ENCODE assay signal across 9 cellular contexts in genomic region chr15:64089553-64090280, GRCh38. TPM values are rescaled to one million over a fixed set of nuclear protein-coding genes. Genes with fewer than 3 reads are reported as not detected.
DNase-seq lines count a peak whose midpoint lies in the region; ATAC-seq and TF ChIP-seq lines count a peak whose summit lies in the region.
"Had no signal": no experiment of that assay in that cellular context is flagged by ENCODE, and none has a peak within 500 bp of the region (broad histone marks: within the 10 kb centered on the region; RNA-seq: fewer than 3 reads in every experiment).

No MANE protein-coding gene starts in this region.

- ATAC-seq in GM18868 (IDR thresholded peaks at IDR 0.05; ENCODE audit: unreplicated experiment) (peak; percentile 26), lower lobe of right lung (peak in 1 of 2 donors; percentile 30), HG03571 (IDR thresholded peaks at IDR 0.05; ENCODE audit: unreplicated experiment) (no peak), HG03442 (IDR thresholded peaks at IDR 0.05; ENCODE audit: unreplicated experiment) (no peak)
- ATAC-seq in activated CD8-positive, alpha-beta T cell treated with anti-CD3 and anti-CD28 coated beads for 36 hours = no peak

- no peaks in the 10 kb centered on the region for H3K27me3 ChIP-seq in lower lobe of right lung (ENCODE audit: low read depth)
- no peaks in the 10 kb centered on the region for H3K27me3 ChIP-seq in BE2C

- H3K36me3 ChIP-seq in lower lobe of right lung (peaks cover 47% of the 10 kb centered on the region), BE2C (peaks cover 32% of the 10 kb centered on the region)

- H3K4me1 Mint-ChIP-seq in activated CD8-positive, alpha-beta T cell treated with anti-CD3 and anti-CD28 coated beads for 36 hours (ENCODE audit: low read depth) = peaks cover 21% of the 10 kb centered on the region

- H3K27ac ChIP-seq in lower lobe of right lung = peak overlapping the region; percentile 69

- H3K4me1 ChIP-seq in lower lobe of right lung = peaks cover 38% of the 10 kb centered on the region
- H3K4me1 ChIP-seq in BE2C = peaks cover 5% of the 10 kb centered on the region

- no peak overlapping the region for H3K4me3 ChIP-seq in lower lobe of right lung
- no peak overlapping the region for H3K4me3 ChIP-seq in BE2C (ENCODE audit: low read depth, low read length)

- intact Hi-C loops in lower lobe of right lung (cut with DNase I) = no loop called here
- intact Hi-C loops in activated CD8-positive, alpha-beta T cell treated with anti-CD3 and anti-CD28 coated beads for 36 hours (cut with micrococcal nuclease) = no loop called here

- no peaks in the 10 kb centered on the region for H3K27me3 Mint-ChIP-seq in activated CD8-positive, alpha-beta T cell treated with anti-CD3 and anti-CD28 coated beads for 36 hours

- H3K9me3 ChIP-seq in lower lobe of right lung = no peaks in the 10 kb centered on the region
- no peaks in the 10 kb centered on the region for H3K9me3 ChIP-seq in BE2C

- POLR2A ChIA-PET in activated CD8-positive, alpha-beta T cell treated with anti-CD3 and anti-CD28 coated beads for 36 hours (lab: Charles Lee) = no interaction called here

- no peaks in the 10 kb centered on the region for H3K9me3 Mint-ChIP-seq in activated CD8-positive, alpha-beta T cell treated with anti-CD3 and anti-CD28 coated beads for 36 hours

- no peak overlapping the region for H3K27ac Mint-ChIP-seq in activated CD8-positive, alpha-beta T cell treated with anti-CD3 and anti-CD28 coated beads for 36 hours

- peaks cover 37% of the 10 kb centered on the region for H3K36me3 Mint-ChIP-seq in activated CD8-positive, alpha-beta T cell treated with anti-CD3 and anti-CD28 coated beads for 36 hours (ENCODE audit: low read depth)

- TF ChIP-seq CTCF in lower lobe of right lung (IDR thresholded peaks at IDR 0.05) (no peak), BE2C (IDR thresholded peaks at IDR 0.05; ENCODE audit: low read depth, low read length) (no peak)
- no peak for TF ChIP-seq CTCF in activated CD8-positive, alpha-beta T cell treated with anti-CD3 and anti-CD28 coated beads for 36 hours (IDR thresholded peaks at IDR 0.05)

- CTCF ChIA-PET in activated CD8-positive, alpha-beta T cell treated with anti-CD3 and anti-CD28 coated beads for 36 hours (lab: Charles Lee) = interaction anchor here (0.6 to 5.4 kb wide), 3 partner anchors 22 to 338 kb away, joined by 3 to 24 read pairs (median 3); no protein-coding TSS in a partner anchor

- DNase-seq in Ammon's horn (ENCODE audit: low spot score) = peak; percentile 61
- peak; percentile 19 for DNase-seq in SIG-M5 (lab: John Stamatoyannopoulos, UW)
- no peak for DNase-seq in lower lobe of right lung
- DNase-seq in BE2C = no peak
- no peak for DNase-seq in activated CD8-positive, alpha-beta T cell treated with anti-CD3 and anti-CD28 coated beads for 36 hours
- DNase-seq: NCI-H1436 treated with DMSO at 0.1 percent for 48 hours had no signal

- H3K4me3 Mint-ChIP-seq in activated CD8-positive, alpha-beta T cell treated with anti-CD3 and anti-CD28 coated beads for 36 hours = no peak overlapping the region

RNA-seq across cellular contexts. Expression of gene CIAO2A, which starts 3.9 kb away (rescaled TPM):
- total RNA-seq in lower lobe of right lung = 56.3 TPM
- 66.6 TPM for polyA plus RNA-seq in BE2C (2012; ENCODE audit: insufficient read depth, insufficient read length, low read depth)
- 10 to 100 TPM; 88.3 to 99.4 TPM for total RNA-seq in activated CD8-positive, alpha-beta T cell treated with anti-CD3 and anti-CD28 coated beads for 36 hours

RNA-seq across cellular contexts. Expression of gene SNX1, which starts 6.1 kb away (rescaled TPM):
- 157 TPM for total RNA-seq in lower lobe of right lung
- 120 TPM for polyA plus RNA-seq in BE2C (2012; ENCODE audit: insufficient read depth, insufficient read length, low read depth)
- total RNA-seq in activated CD8-positive, alpha-beta T cell treated with anti-CD3 and anti-CD28 coated beads for 36 hours = 10 to 100 TPM; 75.6 to 80.1 TPM

RNA-seq across cellular contexts. Expression of gene DAPK2, which starts 43.4 kb away (rescaled TPM):
- total RNA-seq in lower lobe of right lung = 56.8 TPM
- 0.40 TPM for polyA plus RNA-seq in BE2C (2012; ENCODE audit: insufficient read depth, insufficient read length, low read depth)
- total RNA-seq in activated CD8-positive, alpha-beta T cell treated with anti-CD3 and anti-CD28 coated beads for 36 hours = 1 to 10 TPM; 1.2 to 1.5 TPM

Comparison
In these comparisons a context has a peak if more than half of its experiments do, and no peak if none do; other contexts are left out.
1. DNase-seq: peak in Ammon's horn (single experiment) and SIG-M5 (single experiment); none in lower lobe of right lung (single experiment), BE2C (single experiment) and activated CD8-positive, alpha-beta T cell treated with anti-CD3 and anti-CD28 coated beads for 36 hours (single experiment).
2. RNA of gene DAPK2, which starts 43.4 kb away (total RNA-seq): 56.8 TPM in lower lobe of right lung (single experiment); 1.2 to 1.5 TPM in activated CD8-positive, alpha-beta T cell treated with anti-CD3 and anti-CD28 coated beads for 36 hours; every median in the first group is over 10 times any median in the second.